In genomic region chr6:44253307-44254101, GRCh38 we compare ENCODE assay signal across 8 cellular contexts. TPM values are rescaled to one million over a fixed set of nuclear protein-coding genes. Genes with fewer than 3 reads are reported as not detected.
DNase-seq lines count a peak whose midpoint lies in the region; ATAC-seq and TF ChIP-seq lines count a peak whose summit lies in the region.

No MANE protein-coding gene starts in this region.

- no peaks in the 10 kb centered on the region for H3K27me3 Mint-ChIP-seq in T-helper 17 cell
- no peaks in the 10 kb centered on the region for H3K27me3 Mint-ChIP-seq in central memory CD8-positive, alpha-beta T cell
- H3K27me3 Mint-ChIP-seq in osteocyte (ENCODE audit: unreplicated experiment) = no peaks in the 10 kb centered on the region

- ATAC-seq in T-helper 17 cell (peak; percentile 22), GM19035 (IDR thresholded peaks at IDR 0.05; ENCODE audit: unreplicated experiment) (no peak), GM19463 (IDR thresholded peaks at IDR 0.05; ENCODE audit: unreplicated experiment) (no peak)
- ATAC-seq in central memory CD8-positive, alpha-beta T cell (replicated peaks; ENCODE audit: extremely low read depth, poor library complexity, severe bottlenecking) = peak; percentile 28

- peak overlapping the region; percentile 25 for H3K4me3 Mint-ChIP-seq in T-helper 17 cell
- peak overlapping the region; percentile 85 for H3K4me3 Mint-ChIP-seq in central memory CD8-positive, alpha-beta T cell
- H3K4me3 Mint-ChIP-seq in osteocyte (ENCODE audit: unreplicated experiment) = no peak overlapping the region

- H3K9me3 Mint-ChIP-seq in central memory CD8-positive, alpha-beta T cell = no peaks in the 10 kb centered on the region
- no peaks in the 10 kb centered on the region for H3K9me3 Mint-ChIP-seq in osteocyte (ENCODE audit: unreplicated experiment)

- H3K27ac Mint-ChIP-seq in T-helper 17 cell (peak overlapping the region; percentile 98), osteocyte (ENCODE audit: unreplicated experiment) (peak overlapping the region; percentile 47)
- H3K27ac Mint-ChIP-seq in central memory CD8-positive, alpha-beta T cell (ENCODE audit: low read depth) = peak overlapping the region; percentile 80

- peaks cover 15% of the 10 kb centered on the region for H3K36me3 Mint-ChIP-seq in T-helper 17 cell (ENCODE audit: low read depth)
- H3K36me3 Mint-ChIP-seq in central memory CD8-positive, alpha-beta T cell (ENCODE audit: insufficient read depth) = peaks cover 83% of the 10 kb centered on the region
- H3K36me3 Mint-ChIP-seq in osteocyte (ENCODE audit: unreplicated experiment) = peaks cover 62% of the 10 kb centered on the region

- DNase-seq in DMS 273 (lab: John Stamatoyannopoulos, UW; ENCODE audit: unreplicated experiment) (peak; percentile 85), HT-29 (ENCODE audit: low spot score) (peak; percentile 73), T-helper 17 cell (peak in 2 of 3 donors; percentile 36 to 52), osteocyte (ENCODE audit: extremely low spot score, unreplicated experiment) (no peak), superior temporal gyrus (ENCODE audit: extremely low spot score) (no peak)
- no peak for DNase-seq in central memory CD8-positive, alpha-beta T cell (ENCODE audit: low spot score in 2 of 2)

- no peaks in the 10 kb centered on the region for H3K9me3 ChIP-seq in T-helper 17 cell (ENCODE audit: control insufficient read depth, low read length, poor library complexity, severe bottlenecking)

- peak; percentile 59 for TF ChIP-seq CTCF in osteocyte (IDR thresholded peaks at IDR 0.05)

- H3K4me1 Mint-ChIP-seq in T-helper 17 cell (peaks cover 73% of the 10 kb centered on the region), osteocyte (ENCODE audit: unreplicated experiment) (peaks cover 67% of the 10 kb centered on the region)
- peaks cover 76% of the 10 kb centered on the region for H3K4me1 Mint-ChIP-seq in central memory CD8-positive, alpha-beta T cell

RNA-seq across cellular contexts. Expression of gene SLC35B2, which starts 3.8 kb away (rescaled TPM):
- 189 and 193 TPM in 2 replicates for total RNA-seq in HT-29 (2014; rRNA removed; shearing (Covaris generic))
- total RNA-seq in T-helper 17 cell = 10 to 100 TPM; 14.7 to 15.2 TPM
- 77.0 and 88.4 TPM in 2 replicates for total RNA-seq in osteocyte

RNA-seq across cellular contexts. Expression of gene HSP90AB1, which starts 6.6 kb away (rescaled TPM):
- total RNA-seq in HT-29 (2014; rRNA removed; shearing (Covaris generic)) = 751 and 810 TPM in 2 replicates
- total RNA-seq in T-helper 17 cell = 100 to 1,000 TPM; 454 to 478 TPM
- 509 and 527 TPM in 2 replicates for total RNA-seq in osteocyte

RNA-seq across cellular contexts. Expression of gene NFKBIE, which starts 11.8 kb away (rescaled TPM):
- 11.2 and 19.3 TPM in 2 replicates for total RNA-seq in HT-29 (2014; rRNA removed; shearing (Covaris generic))
- total RNA-seq in T-helper 17 cell (10 to 100 TPM; 59.2 to 62.8 TPM), osteocyte (11.1 and 13.1 TPM in 2 replicates)

RNA-seq across cellular contexts. Expression of gene TMEM151B, which starts 16.7 kb away (rescaled TPM):
- total RNA-seq in HT-29 (2014; rRNA removed; shearing (Covaris generic)) = not detected in 2 replicates
- total RNA-seq in T-helper 17 cell (not detected), osteocyte (0.08 TPM in 1 of 2 replicates, not detected in the other)

RNA-seq across cellular contexts. Expression of gene SLC29A1, which starts 30.1 kb away (rescaled TPM):
- total RNA-seq in HT-29 (2014; rRNA removed; shearing (Covaris generic)) = 30.8 and 33.4 TPM in 2 replicates
- 1 to 10 TPM; 1.4 to 3.4 TPM for total RNA-seq in T-helper 17 cell
- 130 and 135 TPM in 2 replicates for total RNA-seq in osteocyte

Comparison
In these comparisons a context has a peak if more than half of its experiments do, and no peak if none do; other contexts are left out.
1. DNase-seq: peak in DMS 273 (single experiment), HT-29 (single experiment) and T-helper 17 cell (2 of 3); none in central memory CD8-positive, alpha-beta T cell (0 of 2), osteocyte (single experiment) and superior temporal gyrus (single experiment).
2. ATAC-seq: peak in T-helper 17 cell (single experiment) and central memory CD8-positive, alpha-beta T cell (single experiment); none in GM19035 (single experiment) and GM19463 (single experiment).
3. H3K27ac Mint-ChIP-seq: peak in every context shown above with its lines; median percentile 98 in T-helper 17 cell; 80 in central memory CD8-positive, alpha-beta T cell; 47 in osteocyte.